In genomic region chr2:173652731-173653426, GRCh38 we compare ENCODE assay signal across 8 cellular contexts.
A peak's percentile ranks its signal among the peaks of the same experiment; 100 is the strongest.
DNase-seq lines count a peak whose midpoint lies in the region; ATAC-seq and TF ChIP-seq lines count a peak whose summit lies in the region.

No MANE protein-coding gene starts in this region.

- no peak for TF ChIP-seq EP300 in Ishikawa (IDR thresholded peaks at IDR 0.05; ENCODE audit: borderline replicate concordance)

- peak; percentile 82 for DNase-seq in AG09319 (ENCODE audit: extremely low read depth, low read depth)
- DNase-seq in mammary epithelial cell: peak; percentile 98
- no peak for DNase-seq in nephron progenitor cell
- no peak for DNase-seq in activated naive CD8-positive, alpha-beta T cell treated with anti-CD3 and anti-CD28 coated beads, Interleukin-2, amount 50 U/mL, for 24 hours
- no peak for DNase-seq in activated T-cell treated with anti-CD3 and anti-CD28 coated beads for 4 hours
- DNase-seq in Ammon's horn (ENCODE audit: low spot score): no peak
- DNase-seq in T-helper 2 cell treated with Interferon-gamma antibody and Interleukin-4, amounts not matched to agents 5 μg/mL and 100 μg/mL, for 36 hours (ENCODE audit: low spot score): no peak

- no peak overlapping the region for H3K4me3 Mint-ChIP-seq in nephron progenitor cell
- H3K4me3 Mint-ChIP-seq in activated naive CD8-positive, alpha-beta T cell treated with anti-CD3 and anti-CD28 coated beads, Interleukin-2, amount 50 U/mL, for 24 hours: no peak overlapping the region
- H3K4me3 Mint-ChIP-seq in T-helper 2 cell treated with Interferon-gamma antibody and Interleukin-4, amounts not matched to agents 5 μg/mL and 100 μg/mL, for 36 hours: no peak overlapping the region

- peak overlapping the region; percentile 66 for H3K4me2 ChIP-seq in mammary epithelial cell (ENCODE audit: insufficient read depth, low read depth, low read length)

- no peaks in the 10 kb centered on the region for H3K79me2 ChIP-seq in mammary epithelial cell (ENCODE audit: insufficient read depth, low read length)

- no peaks in the 10 kb centered on the region for H4K20me1 ChIP-seq in mammary epithelial cell (ENCODE audit: insufficient read depth, low read length)

- in situ Hi-C loops in mammary epithelial cell (cut with MboI; ENCODE audit: low sequenced_read_pairs in 2 of 2): loop anchor here in 1 of 2 donors (25.0 kb wide), 1 partner anchor 241 kb away; no protein-coding TSS in a partner anchor

- BruUV-seq in mammary epithelial cell (replicated peaks; lab: Mats Ljungman, UMichigan): TSS peak; percentile 89

- 33% methylated on average over 10 of the region's 10 CpGs for WGBS in mammary epithelial cell (ENCODE audit: low coverage, missing lambda C conversion rate)

- H3K27ac Mint-ChIP-seq in nephron progenitor cell: peak overlapping the region; percentile 38
- no peak overlapping the region for H3K27ac Mint-ChIP-seq in activated naive CD8-positive, alpha-beta T cell treated with anti-CD3 and anti-CD28 coated beads, Interleukin-2, amount 50 U/mL, for 24 hours
- H3K27ac Mint-ChIP-seq in T-helper 2 cell treated with Interferon-gamma antibody and Interleukin-4, amounts not matched to agents 5 μg/mL and 100 μg/mL, for 36 hours: no peak overlapping the region

- peaks cover 44% of the 10 kb centered on the region for H3K4me1 ChIP-seq in mammary epithelial cell (ENCODE audit: insufficient read depth, low read length)

- H3K27me3 Mint-ChIP-seq in nephron progenitor cell (ENCODE audit: low read depth, poor library complexity): peaks cover 18% of the 10 kb centered on the region
- peaks cover 2% of the 10 kb centered on the region for H3K27me3 Mint-ChIP-seq in activated naive CD8-positive, alpha-beta T cell treated with anti-CD3 and anti-CD28 coated beads, Interleukin-2, amount 50 U/mL, for 24 hours
- H3K27me3 Mint-ChIP-seq in T-helper 2 cell treated with Interferon-gamma antibody and Interleukin-4, amounts not matched to agents 5 μg/mL and 100 μg/mL, for 36 hours (ENCODE audit: low read depth): no peaks in the 10 kb centered on the region

- no peak for TF ChIP-seq CTCF in AG09319 (IDR thresholded peaks at IDR 0.05; ENCODE audit: low read depth, low read length)
- TF ChIP-seq CTCF in mammary epithelial cell (conservative IDR thresholded peaks at IDR 0.05 in 1 of 2, IDR thresholded peaks at IDR 0.05 in 1 of 2; ENCODE audit: extremely low read depth in 1 of 2, insufficient read depth in 1 of 2, low read depth in 1 of 2, low read length in 2 of 2): no peak
- TF ChIP-seq CTCF in nephron progenitor cell (IDR thresholded peaks at IDR 0.05): no peak

- TF ChIP-seq RAD21 in Ishikawa (IDR thresholded peaks at IDR 0.05; ENCODE audit: low read depth): no peak

- no peak overlapping the region for H3K4me3 ChIP-seq in mammary epithelial cell (replicated peaks in 1 of 3; ENCODE audit: insufficient read depth in 1 of 3, low read depth in 2 of 3, low read length in 3 of 3)

- peaks cover 6% of the 10 kb centered on the region for H3K9me3 Mint-ChIP-seq in nephron progenitor cell
- H3K9me3 Mint-ChIP-seq in activated naive CD8-positive, alpha-beta T cell treated with anti-CD3 and anti-CD28 coated beads, Interleukin-2, amount 50 U/mL, for 24 hours: no peaks in the 10 kb centered on the region
- no peaks in the 10 kb centered on the region for H3K9me3 Mint-ChIP-seq in T-helper 2 cell treated with Interferon-gamma antibody and Interleukin-4, amounts not matched to agents 5 μg/mL and 100 μg/mL, for 36 hours

- H3K27me3 ChIP-seq in mammary epithelial cell (ENCODE audit: insufficient read depth, low read length): no peaks in the 10 kb centered on the region

- no peaks in the 10 kb centered on the region for H3K36me3 Mint-ChIP-seq in nephron progenitor cell (ENCODE audit: low read depth)
- no peaks in the 10 kb centered on the region for H3K36me3 Mint-ChIP-seq in activated naive CD8-positive, alpha-beta T cell treated with anti-CD3 and anti-CD28 coated beads, Interleukin-2, amount 50 U/mL, for 24 hours (ENCODE audit: low read depth)
- no peaks in the 10 kb centered on the region for H3K36me3 Mint-ChIP-seq in T-helper 2 cell treated with Interferon-gamma antibody and Interleukin-4, amounts not matched to agents 5 μg/mL and 100 μg/mL, for 36 hours (ENCODE audit: low read depth)

- peaks cover 38% of the 10 kb centered on the region for H3K4me1 Mint-ChIP-seq in nephron progenitor cell
- H3K4me1 Mint-ChIP-seq in activated naive CD8-positive, alpha-beta T cell treated with anti-CD3 and anti-CD28 coated beads, Interleukin-2, amount 50 U/mL, for 24 hours: no peaks in the 10 kb centered on the region
- H3K4me1 Mint-ChIP-seq in T-helper 2 cell treated with Interferon-gamma antibody and Interleukin-4, amounts not matched to agents 5 μg/mL and 100 μg/mL, for 36 hours (ENCODE audit: low read depth): no peaks in the 10 kb centered on the region

- H3K36me3 ChIP-seq in mammary epithelial cell (ENCODE audit: insufficient read depth, low read length): no peaks in the 10 kb centered on the region

- intact Hi-C loops in mammary epithelial cell (cut with micrococcal nuclease): loop anchor here (1.0 to 10.0 kb wide), 3 partner anchors 63 to 692 kb away; no protein-coding TSS in a partner anchor

- no peaks in the 10 kb centered on the region for H3K9me3 ChIP-seq in mammary epithelial cell (replicated peaks; ENCODE audit: insufficient read depth, low read length)

- no peak for ATAC-seq in activated naive CD8-positive, alpha-beta T cell treated with anti-CD3 and anti-CD28 coated beads, Interleukin-2, amount 50 U/mL, for 24 hours

- peak overlapping the region; percentile 64 for H3K9ac ChIP-seq in mammary epithelial cell (ENCODE audit: insufficient read depth, low read length)

- H2AFZ ChIP-seq in mammary epithelial cell (ENCODE audit: low read depth, low read length): no peak overlapping the region

- dilution Hi-C loops in mammary epithelial cell (cut with HindIII; ENCODE audit: low sequenced_read_pairs): no loop called here

- H3K27ac ChIP-seq in mammary epithelial cell (ENCODE audit: insufficient read depth, low read depth, low read length): peak overlapping the region; percentile 98

- CTCF ChIA-PET in mammary epithelial cell (lab: Charles Lee; ENCODE audit: low non-redundant PET): no interaction called here

TF ChIP-seq in Ishikawa, 13 proteins besides CTCF, POLR2A, EP300 and RAD21:
- TF ChIP-seq USF1 (IDR thresholded peaks at IDR 0.05) (no peak), TEAD4 (IDR thresholded peaks at IDR 0.05) (0 out of 2 replicates have a peak, but pooled peaks have one; percentile 7)

Comparison
In these comparisons a context has a peak if more than half of its experiments do, and no peak if none do; other contexts are left out.
1. DNase-seq: peak in AG09319 (single experiment) and mammary epithelial cell (single experiment); none in nephron progenitor cell (single experiment), activated naive CD8-positive, alpha-beta T cell treated with anti-CD3 and anti-CD28 coated beads, Interleukin-2, amount 50 U/mL, for 24 hours (single experiment), activated T-cell treated with anti-CD3 and anti-CD28 coated beads for 4 hours (single experiment), Ammon's horn (single experiment) and T-helper 2 cell treated with Interferon-gamma antibody and Interleukin-4, amounts not matched to agents 5 μg/mL and 100 μg/mL, for 36 hours (single experiment).